ENCODE assay signal across 24 cellular contexts in genomic region chr2:33443272-33443829, GRCh38. TPM values are rescaled to one million over a fixed set of nuclear protein-coding genes. Genes with fewer than 3 reads are reported as not detected.
DNase-seq lines count a peak whose midpoint lies in the region; TF ChIP-seq lines count a peak whose summit lies in the region.
"Had no signal": no experiment of that assay in that cellular context is flagged by ENCODE, and none has a peak within 500 bp of the region (broad histone marks: within the 10 kb centered on the region; RNA-seq: fewer than 3 reads in every experiment).

No MANE protein-coding gene starts in this region.

- no peak overlapping the region for H3K4me3 ChIP-seq in fibroblast of villous mesenchyme (ENCODE audit: low read depth, low read length)
- no peak overlapping the region for H3K4me3 ChIP-seq in osteoblast (ENCODE audit: insufficient read depth, low read length)
- H3K4me3 ChIP-seq in OCI-LY7 (ENCODE audit: low read depth, low read length, poor library complexity, severe bottlenecking): no peak overlapping the region
- H3K4me3 ChIP-seq: esophagus muscularis mucosa, testis had no signal

- BruUV-seq in OCI-LY7 (replicated peaks; lab: Mats Ljungman, UMichigan): no TSS peak

- H3K36me3 ChIP-seq in osteoblast (ENCODE audit: insufficient read depth, low read length): no peaks in the 10 kb centered on the region
- no peaks in the 10 kb centered on the region for H3K36me3 ChIP-seq in OCI-LY7 (ENCODE audit: insufficient read depth, low read length)
- H3K36me3 ChIP-seq: esophagus muscularis mucosa, WERI-Rb-1 had no signal

- H3K79me2 ChIP-seq in osteoblast (ENCODE audit: insufficient read depth, low read length) (no peaks in the 10 kb centered on the region), OCI-LY7 (ENCODE audit: insufficient read depth, low read depth, low read length) (no peaks in the 10 kb centered on the region)

- TF ChIP-seq CTCF in AG09319 (IDR thresholded peaks at IDR 0.05; ENCODE audit: low read depth, low read length) (no peak), fibroblast of villous mesenchyme (IDR thresholded peaks at IDR 0.05; ENCODE audit: insufficient read depth, low read depth, low read length) (no peak), osteoblast (IDR thresholded peaks at IDR 0.05; ENCODE audit: extremely low read depth, low read depth, low read length) (no peak), OCI-LY7 (conservative IDR thresholded peaks at IDR 0.05; ENCODE audit: low read length) (no peak)

- H3K27me3 ChIP-seq in osteoblast (ENCODE audit: insufficient read depth, low read length): no peaks in the 10 kb centered on the region
- H3K27me3 ChIP-seq: esophagus muscularis mucosa, testis had no signal

- POLR2A ChIA-PET in OCI-LY7 (lab: Charles Lee): interaction anchor here (0.6 to 0.7 kb wide), 5 partner anchors 15 to 337 kb away, joined by 4 to 7 read pairs (median 5); no protein-coding TSS in a partner anchor

- H3K4me1 ChIP-seq in osteoblast (ENCODE audit: insufficient read depth, low read length): no peaks in the 10 kb centered on the region
- H3K4me1 ChIP-seq in OCI-LY7 (ENCODE audit: insufficient read depth, low read length, poor library complexity, severe bottlenecking): no peaks in the 10 kb centered on the region
- H3K4me1 ChIP-seq: testis had no signal

- H3K4me2 ChIP-seq in osteoblast (ENCODE audit: insufficient read depth, low read length) (no peak overlapping the region), OCI-LY7 (ENCODE audit: low read length) (no peak overlapping the region)

- CTCF ChIA-PET in OCI-LY7 (lab: Charles Lee; ENCODE audit: unreplicated experiment): interaction anchor here (0.6 kb wide), 1 partner anchor 34 kb away, joined by 3 read pairs; no protein-coding TSS in a partner anchor

- H3K27ac ChIP-seq in angular gyrus (ENCODE audit: low read depth, low read length) (peak overlapping the region; percentile 45), osteoblast (ENCODE audit: low read depth, low read length) (no peak overlapping the region), OCI-LY7 (ENCODE audit: low read depth, low read length, poor library complexity, severe bottlenecking) (no peak overlapping the region)
- H3K27ac ChIP-seq: WERI-Rb-1 had no signal

- H3K9me2 ChIP-seq in OCI-LY7 (ENCODE audit: insufficient read depth, low read length): no peaks in the 10 kb centered on the region

- intact Hi-C loops in OCI-LY7 (cut with micrococcal nuclease; ENCODE audit: unreplicated experiment): no loop called here

- no peaks in the 10 kb centered on the region for H3K9me3 ChIP-seq in osteoblast (ENCODE audit: low read depth, low read length)
- no peaks in the 10 kb centered on the region for H3K9me3 ChIP-seq in OCI-LY7 (ENCODE audit: low read length)
- H3K9me3 ChIP-seq: esophagus muscularis mucosa, testis had no signal

- peak; percentile 37 for DNase-seq in AG09319 (ENCODE audit: extremely low read depth, low read depth)
- peak; percentile 78 for DNase-seq in fibroblast of villous mesenchyme (ENCODE audit: low read depth)
- DNase-seq in osteoblast (ENCODE audit: insufficient read length, low spot score, missing footprints): no peak
- no peak for DNase-seq in iPS-NIHi7 (ENCODE audit: extremely low spot score)
- no peak for DNase-seq in DMS 273 (lab: John Stamatoyannopoulos, UW; ENCODE audit: unreplicated experiment)
- no peak for DNase-seq in OCI-LY7 (ENCODE audit: low spot score)
- DNase-seq in NCI-H146 (lab: John Stamatoyannopoulos, UW): no peak
- DNase-seq: ACHN; activated CD4-positive, alpha-beta T cell treated with anti-CD3 and anti-CD28 coated beads, Interleukin-2, amount 50 U/mL, for 48 hours; activated effector memory CD4-positive, alpha-beta T cell treated with Interleukin-2 at 50 U/mL for 16 hours; CD4-positive, alpha-beta T cell; effector CD8-positive, alpha-beta T cell; GDM1; H7; kidney; NCI-H1930; NCI-H345; NCI-H82; retina; stimulated activated CD4-positive, alpha-beta T cell treated with anti-CD3 and anti-CD28 coated beads, Interleukin-15, amount 100 ng/mL, for 24 hours; testis; WERI-Rb-1 had no signal

- H2AFZ ChIP-seq in osteoblast (ENCODE audit: low read length): peak overlapping the region; percentile 37
- H2AFZ ChIP-seq in OCI-LY7 (ENCODE audit: low read length): no peak overlapping the region

- H4K20me1 ChIP-seq in osteoblast (ENCODE audit: insufficient read depth, low read length) (no peaks in the 10 kb centered on the region), OCI-LY7 (ENCODE audit: insufficient read depth, low read length) (no peaks in the 10 kb centered on the region)

RNA-seq across cellular contexts. Expression of gene RASGRP3, which starts 33.1 kb away (rescaled TPM):
- 4.2 and 12.1 TPM in 2 replicates for total RNA-seq in fibroblast of villous mesenchyme
- total RNA-seq in osteoblast: 0.72 and 1.5 TPM in 2 replicates
- total RNA-seq in OCI-LY7 (2014; rRNA removed; shearing (Covaris generic)): 5.1 and 5.3 TPM in 2 replicates
- 8.7 and 11.2 TPM in 2 replicates for total RNA-seq in OCI-LY7 (2022)

Comparison
In these comparisons a context has a peak if more than half of its experiments do, and no peak if none do; other contexts are left out.
1. DNase-seq: peak in AG09319 (single experiment) and fibroblast of villous mesenchyme (single experiment); none in osteoblast (single experiment), iPS-NIHi7 (single experiment), DMS 273 (single experiment), OCI-LY7 (single experiment) and NCI-H146 (single experiment).